8 cellular contexts compared by ENCODE assay signal in the genomic region with DNA sequence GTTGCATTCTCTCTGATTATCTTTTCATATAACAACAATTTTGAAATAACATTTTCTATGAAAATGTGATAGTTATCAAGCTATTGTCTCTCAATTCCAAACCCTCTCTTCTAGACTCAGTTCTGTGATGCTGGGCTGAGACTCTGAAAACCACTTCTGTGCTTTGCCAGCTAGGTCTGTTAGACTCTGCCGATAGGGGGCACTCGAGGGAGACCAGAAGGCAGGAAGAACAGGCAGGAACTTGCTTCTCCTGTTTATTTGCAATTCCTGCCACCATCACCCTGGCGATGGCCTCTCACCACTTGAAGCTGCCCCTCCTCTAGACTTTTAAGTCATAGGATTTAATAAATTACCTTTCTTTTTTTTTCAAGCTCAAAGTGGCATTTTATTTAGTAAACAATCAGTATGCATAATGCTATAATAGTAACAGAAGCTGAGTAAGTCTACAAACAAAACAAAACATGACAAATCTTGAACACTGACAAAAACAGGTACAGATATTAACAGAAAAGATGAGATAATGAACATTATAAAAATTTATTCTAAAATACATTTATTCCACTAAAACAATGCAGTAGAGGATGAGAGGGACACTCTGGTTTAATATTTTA. TPM values are rescaled to one million over a fixed set of nuclear protein-coding genes. Genes with fewer than 3 reads are reported as not detected.
DNase-seq lines count a peak whose midpoint lies in the region; ATAC-seq and TF ChIP-seq lines count a peak whose summit lies in the region.

No MANE protein-coding gene starts in this region.

- H3K4me3 Mint-ChIP-seq in mesothelial cell of epicardium: no peak overlapping the region

- H3K27ac Mint-ChIP-seq in mesothelial cell of epicardium: no peak overlapping the region

- peaks cover 65% of the 10 kb centered on the region for H3K4me1 Mint-ChIP-seq in mesothelial cell of epicardium

- TF ChIP-seq POLR2A in GM18505 (IDR thresholded peaks at IDR 0.05; ENCODE audit: borderline replicate concordance, extremely low read depth, insufficient read depth, insufficient read length): no peak

- H3K9me3 Mint-ChIP-seq in mesothelial cell of epicardium: no peaks in the 10 kb centered on the region

- H3K27me3 Mint-ChIP-seq in mesothelial cell of epicardium (ENCODE audit: low read depth): no peaks in the 10 kb centered on the region

- DNase-seq in AG08396 (ENCODE audit: low spot score): peak; percentile 48
- peak; percentile 62 to 84 for DNase-seq in NCI-H526 (lab: John Stamatoyannopoulos, UW)
- DNase-seq in activated CD4-positive, alpha-beta T cell treated with anti-CD3 and anti-CD28 coated beads, Interleukin-2, amount 50 U/mL, for 24 hours (ENCODE audit: low read depth in 1 of 2, low spot score in 1 of 2): peak; percentile 8 to 58
- DNase-seq in effector CD4-positive, alpha-beta T cell: peak; percentile 50
- peak; percentile 33 to 70 for DNase-seq in mesothelial cell of epicardium (ENCODE audit: low spot score in 2 of 2, unreplicated experiment in 2 of 2)
- peak; percentile 30 to 37 for DNase-seq in stimulated activated CD8-positive, alpha-beta memory T cell treated with anti-CD3 and anti-CD28 coated beads, Interleukin-7, amount 100 ng/mL, for 4 hours (ENCODE audit: low read depth in 2 of 2)

- TF ChIP-seq CTCF in mesothelial cell of epicardium (IDR thresholded peaks at IDR 0.05; ENCODE audit: unreplicated experiment): peak; percentile 66

- ATAC-seq in GM18505 (IDR thresholded peaks at IDR 0.05; ENCODE audit: unreplicated experiment): peak; percentile 80
- ATAC-seq in HG03139 (IDR thresholded peaks at IDR 0.05; ENCODE audit: unreplicated experiment): peak; percentile 76

- H3K36me3 Mint-ChIP-seq in mesothelial cell of epicardium: no peaks in the 10 kb centered on the region

RNA-seq across cellular contexts. Expression of gene RASL11B, which starts 49.7 kb away (rescaled TPM):
- total RNA-seq in mesothelial cell of epicardium: 22.7 to 26.1 TPM (median 24.7 TPM) in 3 replicates

Comparison
In these comparisons a context has a peak if more than half of its experiments do, and no peak if none do; other contexts are left out.
1. Peak in every context shown above with its lines: DNase-seq and ATAC-seq.